ENCODE assay signal across 10 cellular contexts in genomic region chr7:24732646-24733413, GRCh38. TPM values are rescaled to one million over a fixed set of nuclear protein-coding genes. Genes with fewer than 3 reads are reported as not detected.
A peak's percentile ranks its signal among the peaks of the same experiment; 100 is the strongest.
DNase-seq lines count a peak whose midpoint lies in the region; ATAC-seq, FAIRE-seq and TF ChIP-seq lines count a peak whose summit lies in the region.
"Had no signal": no experiment of that assay in that cellular context is flagged by ENCODE, and none has a peak within 500 bp of the region (broad histone marks: within the 10 kb centered on the region; RNA-seq: fewer than 3 reads in every experiment).

No MANE protein-coding gene starts in this region.

- H3K27ac ChIP-seq in prostate gland: no peak overlapping the region

- peak overlapping the region; percentile 84 for H3K27ac Mint-ChIP-seq in HFFc6

- no peaks in the 10 kb centered on the region for H3K27me3 ChIP-seq in prostate gland (replicated peaks; ENCODE audit: insufficient read depth)

- H3K4me3 Mint-ChIP-seq in HFFc6: no peak overlapping the region

- no peaks in the 10 kb centered on the region for H3K9me3 ChIP-seq in prostate gland

- no peak for FAIRE-seq in HTR-8/SVneo (lab: Jason Lieb, UNC)

- TF ChIP-seq POLR2A in prostate gland (IDR thresholded peaks at IDR 0.05): no peak

- TF ChIP-seq CTCF in HFFc6 (IDR thresholded peaks at IDR 0.05) (no peak), prostate gland (IDR thresholded peaks at IDR 0.05) (no peak)

- no peak overlapping the region for H3K4me3 ChIP-seq in prostate gland

- no peaks in the 10 kb centered on the region; the same call in 1 of the 2 replicates for H3K27me3 Mint-ChIP-seq in HFFc6 (ENCODE audit: insufficient read depth)

- H3K4me1 Mint-ChIP-seq in HFFc6 (ENCODE audit: low read depth): peaks cover 64% of the 10 kb centered on the region

- ATAC-seq in GM18498 (IDR thresholded peaks at IDR 0.05; ENCODE audit: unreplicated experiment) (peak; percentile 73), Right ventricle myocardium inferior (no peak)
- ATAC-seq: left colon had no signal

- DNase-seq in HFFc6 (peak; percentile 71), OCI-M1 (lab: John Stamatoyannopoulos, UW) (peak; percentile 55), iris pigment epithelial cell (ENCODE audit: low read depth) (peak; percentile 81), C1 segment of cervical spinal cord (lab: John Stamatoyannopoulos, UW) (no peak), prostate gland (ENCODE audit: low spot score) (no peak), Right ventricle myocardium inferior (ENCODE audit: missing footprints) (no peak), HTR-8/SVneo (ENCODE audit: insufficient read length, low spot score) (no peak)
- DNase-seq: left colon, NCI-H524 had no signal

- H3K9me3 Mint-ChIP-seq in HFFc6: peaks cover 6% of the 10 kb centered on the region

- intact Hi-C loops in prostate gland (cut with DNase I) (no loop called here), Right ventricle myocardium inferior (cut with DNase I) (no loop called here)

- H3K36me3 ChIP-seq in prostate gland: no peaks in the 10 kb centered on the region

- WGBS in prostate gland: 92% methylated on average over 4 of the region's 4 CpGs

- peaks cover 22% of the 10 kb centered on the region for H3K36me3 Mint-ChIP-seq in HFFc6 (ENCODE audit: low read depth)

- H3K4me1 ChIP-seq in prostate gland (replicated peaks): no peaks in the 10 kb centered on the region

RNA-seq across cellular contexts. Expression of gene GSDME, which starts 24.4 kb away (rescaled TPM):
- 10 to 100 TPM; 37.1 to 49.8 (median 42.8) TPM for total RNA-seq in HFFc6 (2021; fragmentation: NEBNext Ultra II Directional; extraction: Animal tissue kit (Norgen Biotek cat#: 25700))
- total RNA-seq in prostate gland (10 to 100 TPM in 1 of 2 donors, 1 to 10 TPM in 1; 4.2 to 39.3 TPM), Right ventricle myocardium inferior (4.1 TPM)

Comparison
In these comparisons a context has a peak if more than half of its experiments do, and no peak if none do; other contexts are left out.
1. DNase-seq: peak in HFFc6 (single experiment), OCI-M1 (single experiment) and iris pigment epithelial cell (single experiment); none in C1 segment of cervical spinal cord (0 of 14), prostate gland (single experiment), Right ventricle myocardium inferior (single experiment) and HTR-8/SVneo (single experiment).